8 cellular contexts compared by ENCODE assay signal in the genomic region with DNA sequence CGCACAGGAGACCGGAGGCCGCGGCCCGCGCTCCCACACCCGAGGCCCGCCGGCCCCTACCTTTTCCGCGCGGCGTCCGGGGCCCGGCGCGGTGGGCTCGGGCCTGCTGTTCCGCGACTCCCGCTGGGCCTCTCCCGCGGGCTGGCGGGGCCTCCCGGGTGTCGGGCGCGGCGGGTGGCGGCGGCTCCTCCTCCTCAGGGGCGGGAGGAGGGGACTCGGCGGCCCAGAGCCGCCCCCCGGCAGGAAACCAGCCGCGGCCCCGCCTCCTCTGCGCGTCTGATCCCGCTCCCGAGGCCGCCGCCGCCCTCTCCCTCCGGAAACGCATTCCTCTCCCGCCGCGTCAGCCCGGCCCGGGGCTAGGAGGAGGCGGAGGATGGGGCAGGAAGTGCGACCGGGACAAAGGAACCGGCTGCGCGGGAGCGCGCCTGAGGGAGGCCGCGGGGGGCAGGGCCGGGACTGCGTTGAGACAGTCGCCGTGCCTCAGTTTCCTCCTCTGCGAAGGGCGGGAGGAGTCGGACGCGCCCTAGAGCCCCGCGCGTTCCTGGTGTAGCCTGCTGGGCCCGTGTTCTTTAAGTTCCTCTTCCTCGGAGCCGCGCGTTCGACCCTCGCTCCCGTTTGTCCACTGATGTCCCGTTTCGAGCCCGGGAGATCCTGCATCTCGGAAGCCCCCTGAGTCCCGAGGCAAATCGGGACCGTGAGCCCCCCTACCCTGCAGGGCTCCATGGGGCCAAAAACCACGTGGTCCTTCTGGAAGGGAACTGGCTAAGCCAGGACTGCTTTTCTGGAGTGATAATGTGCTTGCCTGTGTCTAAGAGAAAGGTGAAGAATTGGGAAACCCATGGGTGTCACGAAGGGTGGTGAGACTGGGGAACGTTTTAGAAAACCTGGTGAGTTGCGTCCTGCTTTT. TPM values are rescaled to one million over a fixed set of nuclear protein-coding genes. Genes with fewer than 3 reads are reported as not detected.
DNase-seq lines count a peak whose midpoint lies in the region; ATAC-seq and TF ChIP-seq lines count a peak whose summit lies in the region.

A gene (minus strand): TSS at position 146 of the 907 bp plus-strand sequence. CDS start 22,672 bp downstream, outside the sequence.

- H3K27me3 Mint-ChIP-seq in CD8-positive, alpha-beta T cell (ENCODE audit: low read depth): no peaks in the 10 kb centered on the region
- H3K27me3 Mint-ChIP-seq in effector memory CD8-positive, alpha-beta T cell: no peaks in the 10 kb centered on the region
- no peaks in the 10 kb centered on the region for H3K27me3 Mint-ChIP-seq in memory B cell

- DNase-seq in CD8-positive, alpha-beta T cell: peak; percentile 65 to 88 (median 80)
- peak; percentile 95 for DNase-seq in HT-29 (ENCODE audit: low spot score)
- peak; percentile 49 for DNase-seq in NK-92 treated with Interleukin-12 subunit alpha and Interleukin-12 subunit beta, amount 100 ng/mL, for 24 hours (lab: John Stamatoyannopoulos, UW)
- peak; percentile 60 to 72 (median 66) for DNase-seq in activated CD8-positive, alpha-beta memory T cell treated with anti-CD3 and anti-CD28 coated beads for 48 hours (ENCODE audit: low read depth in 2 of 3, low spot score in 2 of 3)
- peak; percentile 77 to 81 (median 78) for DNase-seq in effector memory CD8-positive, alpha-beta T cell
- DNase-seq in memory B cell (ENCODE audit: low spot score in 2 of 2): peak; percentile 76 to 78
- DNase-seq in stimulated activated CD8-positive, alpha-beta memory T cell treated with anti-CD3 and anti-CD28 coated beads, Interleukin-12 subunit alpha, Interleukin-12 subunit beta, amount 100 ng/mL, for 1 hour (ENCODE audit: low read depth): peak; percentile 69

- TF ChIP-seq CTCF in CD8-positive, alpha-beta T cell (IDR thresholded peaks at IDR 0.05): no peak

- H3K4me3 Mint-ChIP-seq in CD8-positive, alpha-beta T cell: peak within 1 kb of the TSS; percentile 87
- peak within 1 kb of the TSS; percentile 87 to 90 for H3K4me3 Mint-ChIP-seq in effector memory CD8-positive, alpha-beta T cell
- peak within 1 kb of the TSS; percentile 87 for H3K4me3 Mint-ChIP-seq in memory B cell

- CTCF ChIA-PET in CD8-positive, alpha-beta T cell (lab: Charles Lee): interaction anchor here (1.5 to 2.1 kb wide), 2 partner anchors 23 to 51 kb away, joined by 7 to 8 read pairs; no protein-coding TSS in a partner anchor

- H3K4me3 ChIP-seq in CD8-positive, alpha-beta T cell (ENCODE audit: low read depth, low read length): peak within 1 kb of the TSS; percentile 82

- H3K27me3 ChIP-seq in CD8-positive, alpha-beta T cell (ENCODE audit: insufficient read depth, low read length): no peaks in the 10 kb centered on the region

- H3K4me1 Mint-ChIP-seq in CD8-positive, alpha-beta T cell (ENCODE audit: low read depth): peaks cover 54% of the 10 kb centered on the region
- peaks cover 34 to 44% of the 10 kb centered on the region in 2 donors for H3K4me1 Mint-ChIP-seq in effector memory CD8-positive, alpha-beta T cell (ENCODE audit: low read depth in 2 of 2)
- H3K4me1 Mint-ChIP-seq in memory B cell: peaks cover 38% of the 10 kb centered on the region

- ATAC-seq in CD8-positive, alpha-beta T cell: peak; percentile 93
- ATAC-seq in GM19467 (IDR thresholded peaks at IDR 0.05; ENCODE audit: unreplicated experiment) (peak; percentile 81), memory B cell (ENCODE audit: low read depth) (peak; percentile 79)
- ATAC-seq in effector memory CD8-positive, alpha-beta T cell (replicated peaks): peak; percentile 84

- no peaks in the 10 kb centered on the region for H3K36me3 ChIP-seq in CD8-positive, alpha-beta T cell (ENCODE audit: insufficient read depth, low read length)

- no peaks in the 10 kb centered on the region for H3K9me3 Mint-ChIP-seq in CD8-positive, alpha-beta T cell
- no peaks in the 10 kb centered on the region for H3K9me3 Mint-ChIP-seq in effector memory CD8-positive, alpha-beta T cell
- no peaks in the 10 kb centered on the region for H3K9me3 Mint-ChIP-seq in memory B cell

- intact Hi-C loops in CD8-positive, alpha-beta T cell (cut with DNase I, micrococcal nuclease): loop anchor here (1.0 to 10.0 kb wide), 18 partner anchors 8 to 1926 kb away; a partner anchor contains a TSS

- peak within 1 kb of the TSS; percentile 49 for H3K27ac ChIP-seq in CD8-positive, alpha-beta T cell (ENCODE audit: low read depth, low read length)

- peaks cover 6% of the 10 kb centered on the region for H3K36me3 Mint-ChIP-seq in CD8-positive, alpha-beta T cell
- H3K36me3 Mint-ChIP-seq in effector memory CD8-positive, alpha-beta T cell (ENCODE audit: insufficient read depth): peaks cover 25% of the 10 kb centered on the region
- peaks cover 3% of the 10 kb centered on the region for H3K36me3 Mint-ChIP-seq in memory B cell

- POLR2A ChIA-PET in CD8-positive, alpha-beta T cell (lab: Charles Lee): no interaction called here

- H3K27ac Mint-ChIP-seq in CD8-positive, alpha-beta T cell: peak within 1 kb of the TSS; percentile 74
- peak within 1 kb of the TSS; percentile 80 to 98 for H3K27ac Mint-ChIP-seq in effector memory CD8-positive, alpha-beta T cell
- H3K27ac Mint-ChIP-seq in memory B cell: peak within 1 kb of the TSS; percentile 88

- H3K4me1 ChIP-seq in CD8-positive, alpha-beta T cell (ENCODE audit: insufficient read depth, low read length): peaks cover 27% of the 10 kb centered on the region

- H3K9me3 ChIP-seq in CD8-positive, alpha-beta T cell (ENCODE audit: low read length): no peaks in the 10 kb centered on the region

RNA-seq across cellular contexts. Expression of the gene that starts here (rescaled TPM):
- 10 to 100 TPM; 34.2 to 34.5 TPM for total RNA-seq in CD8-positive, alpha-beta T cell
- 169 and 195 TPM in 2 replicates for total RNA-seq in HT-29 (2014; rRNA removed; shearing (Covaris generic))

Comparison
In these comparisons a context has a peak if more than half of its experiments do, and no peak if none do; other contexts are left out.
1. Peak in every context shown above with its lines: DNase-seq, ATAC-seq, H3K4me3 ChIP-seq and H3K27ac ChIP-seq.